33 cellular contexts compared by ENCODE assay signal in the genomic region with DNA sequence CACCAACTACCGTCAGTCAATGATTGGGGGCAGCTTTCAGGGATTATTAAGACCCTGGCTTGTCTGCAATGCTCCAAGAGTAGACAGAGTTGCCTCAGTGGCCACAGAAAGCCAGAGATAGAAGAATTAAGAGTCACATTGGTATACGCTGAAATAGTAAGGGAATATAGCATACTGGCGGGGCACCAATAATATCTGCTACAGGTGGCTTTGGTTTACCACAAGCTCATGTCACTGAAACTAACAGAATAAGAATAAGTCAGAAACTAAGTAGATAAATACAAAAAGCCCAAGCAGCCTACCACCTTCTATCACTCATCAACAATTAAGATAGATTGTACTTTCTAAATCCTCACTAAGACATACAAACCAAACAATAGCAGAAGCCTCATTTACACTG. TPM values are rescaled to one million over a fixed set of nuclear protein-coding genes. Genes with fewer than 3 reads are reported as not detected.
"Had no signal": no experiment of that assay in that cellular context is flagged by ENCODE, and none has a peak within 500 bp of the region (broad histone marks: within the 10 kb centered on the region; RNA-seq: fewer than 3 reads in every experiment).

No MANE protein-coding gene starts in this region.

- H3K4me2 ChIP-seq: SK-N-SH had no signal

- H3K4me3 ChIP-seq: adrenal gland, body of pancreas, breast epithelium, SJSA1 had no signal

- H3K27ac ChIP-seq: adrenal gland, breast epithelium, SJSA1 had no signal

- ATAC-seq: activated CD8-positive, alpha-beta T cell treated with anti-CD3 and anti-CD28 coated beads for 36 hours; activated naive CD4-positive, alpha-beta T cell treated with anti-CD3 and anti-CD28 coated beads, Interleukin-2, amount 50 U/mL, for 72 hours; activated T-cell treated with anti-CD3 and anti-CD28 coated beads, Interleukin-2, amount 50 U/mL, for 4 hours; body of pancreas; Panc1 had no signal

- H3K4me3 Mint-ChIP-seq: activated B cell treated with CpG ODN at 0.5 μM for 24 hours; activated CD8-positive, alpha-beta T cell treated with anti-CD3 and anti-CD28 coated beads for 36 hours; activated naive CD4-positive, alpha-beta T cell treated with anti-CD3 and anti-CD28 coated beads for 36 hours; activated T-cell treated with anti-CD3 and anti-CD28 coated beads, Interleukin-2, amount 50 U/mL, for 4 hours; activated T-helper 1 cell treated with anti-CD3 and anti-CD28 coated beads, Interleukin-12 subunit alpha, Interleukin-12 subunit beta, Interleukin-2, Interleukin-4 antibody, amounts not matched to agents 30 ng/mL and 10 ng/mL and 1 ng/mL, durations not matched to agents 14 hours and 24 hours and 36 hours; T-helper 1 cell treated with Interleukin-12 subunit alpha and Interleukin-12 subunit beta and Interleukin-4 antibody, amounts not matched to agents 30 μg/mL and 1 μg/mL, for 36 hours; T-helper 2 cell treated with Interferon-gamma antibody and Interleukin-4, amounts not matched to agents 5 μg/mL and 100 μg/mL, for 36 hours had no signal

- H3K4me1 ChIP-seq: breast epithelium, SJSA1 had no signal

- FAIRE-seq: astrocyte, TTC549 had no signal

- H3K9me3 Mint-ChIP-seq: activated B cell treated with CpG ODN at 0.5 μM for 24 hours; activated CD8-positive, alpha-beta T cell treated with anti-CD3 and anti-CD28 coated beads for 36 hours; activated naive CD4-positive, alpha-beta T cell treated with anti-CD3 and anti-CD28 coated beads for 36 hours; activated naive CD4-positive, alpha-beta T cell treated with anti-CD3 and anti-CD28 coated beads, Interleukin-2, amount 50 U/mL, for 72 hours; activated T-cell treated with anti-CD3 and anti-CD28 coated beads, Interleukin-2, amount 50 U/mL, for 4 hours; activated T-helper 1 cell treated with anti-CD3 and anti-CD28 coated beads, Interleukin-12 subunit alpha, Interleukin-12 subunit beta, Interleukin-2, Interleukin-4 antibody, amounts not matched to agents 30 ng/mL and 10 ng/mL and 1 ng/mL, durations not matched to agents 14 hours and 24 hours and 36 hours; T-helper 1 cell treated with Interleukin-12 subunit alpha and Interleukin-12 subunit beta and Interleukin-4 antibody, amounts not matched to agents 30 μg/mL and 1 μg/mL, for 36 hours; T-helper 2 cell treated with Interferon-gamma antibody and Interleukin-4, amounts not matched to agents 5 μg/mL and 100 μg/mL, for 36 hours had no signal

- DNase-seq: activated B cell treated with CpG ODN at 0.5 μM for 24 hours; activated CD4-positive, alpha-beta T cell treated with anti-CD3 and anti-CD28 coated beads for 1 hour; activated CD4-positive, alpha-beta T cell treated with anti-CD3 and anti-CD28 coated beads for 48 hours; activated CD4-positive, alpha-beta T cell treated with anti-CD3 and anti-CD28 coated beads, Interleukin-2, amount 50 U/mL, for 4 hours; activated CD8-positive, alpha-beta T cell treated with anti-CD3 and anti-CD28 coated beads for 36 hours; activated gamma-delta T cell treated with Interleukin-2 at 50 U/mL for 16 hours; activated naive CD4-positive, alpha-beta T cell treated with anti-CD3 and anti-CD28 coated beads for 36 hours; activated T-cell treated with anti-CD3 and anti-CD28 coated beads for 4 hours; activated T-cell treated with anti-CD3 and anti-CD28 coated beads, Interleukin-2, amount 50 U/mL, for 4 hours; body of pancreas; KG1; NCI-H1048; NCI-H1105 treated with DMSO at 0.1 percent for 48 hours; NCI-H1436; NCI-H1694; NCI-H1930; NCI-H2081 treated with DMSO at 0.1 percent for 48 hours; NCI-H226; NCI-H446 treated with DMSO at 0.1 percent for 48 hours; NCI-H524; NCI-H69; SHP77; SK-N-SH had no signal

- H3K9me3 ChIP-seq: adrenal gland, body of pancreas, breast epithelium, SJSA1, SK-N-SH had no signal

- H3K36me3 ChIP-seq: adrenal gland, breast epithelium, SJSA1 had no signal

- H3K27ac Mint-ChIP-seq: activated B cell treated with CpG ODN at 0.5 μM for 24 hours; activated CD8-positive, alpha-beta T cell treated with anti-CD3 and anti-CD28 coated beads for 36 hours; activated naive CD4-positive, alpha-beta T cell treated with anti-CD3 and anti-CD28 coated beads for 36 hours; activated naive CD4-positive, alpha-beta T cell treated with anti-CD3 and anti-CD28 coated beads, Interleukin-2, amount 50 U/mL, for 72 hours; activated T-helper 1 cell treated with anti-CD3 and anti-CD28 coated beads, Interleukin-12 subunit alpha, Interleukin-12 subunit beta, Interleukin-2, Interleukin-4 antibody, amounts not matched to agents 30 ng/mL and 10 ng/mL and 1 ng/mL, durations not matched to agents 14 hours and 24 hours and 36 hours; T-helper 1 cell treated with Interleukin-12 subunit alpha and Interleukin-12 subunit beta and Interleukin-4 antibody, amounts not matched to agents 30 μg/mL and 1 μg/mL, for 36 hours; T-helper 2 cell treated with Interferon-gamma antibody and Interleukin-4, amounts not matched to agents 5 μg/mL and 100 μg/mL, for 36 hours had no signal

- H3K9ac ChIP-seq: SK-N-SH had no signal

- H3K27me3 ChIP-seq: adrenal gland, body of pancreas, breast epithelium, SJSA1 had no signal

RNA-seq across cellular contexts. Expression of a gene that starts 2.5 kb away (rescaled TPM):
- total RNA-seq: SJSA1 had no signal
